Comparison of ENCODE assay signal across 15 cellular contexts in genomic region chr5:139204196-139204595, GRCh38. TPM values are rescaled to one million over a fixed set of nuclear protein-coding genes. Genes with fewer than 3 reads are reported as not detected.
DNase-seq lines count a peak whose midpoint lies in the region; ATAC-seq lines count a peak whose summit lies in the region.
"Had no signal": no experiment of that assay in that cellular context is flagged by ENCODE, and none has a peak within 500 bp of the region (broad histone marks: within the 10 kb centered on the region; RNA-seq: fewer than 3 reads in every experiment).

No MANE protein-coding gene starts in this region.

- no peaks in the 10 kb centered on the region for H3K36me3 Mint-ChIP-seq in activated naive CD8-positive, alpha-beta T cell treated with anti-CD3 and anti-CD28 coated beads, Interleukin-2, amount 50 U/mL, for 24 hours (ENCODE audit: low read depth)
- no peaks in the 10 kb centered on the region for H3K36me3 Mint-ChIP-seq in activated naive CD8-positive, alpha-beta T cell treated with anti-CD3 and anti-CD28 coated beads for 36 hours

- no peak for DNase-seq in activated naive CD8-positive, alpha-beta T cell treated with anti-CD3 and anti-CD28 coated beads, Interleukin-2, amount 50 U/mL, for 24 hours
- DNase-seq in activated naive CD8-positive, alpha-beta T cell treated with anti-CD3 and anti-CD28 coated beads for 36 hours, result no peak
- DNase-seq in NCI-H446 treated with DMSO at 0.1 percent for 48 hours (lab: John Stamatoyannopoulos, UW) (peak; percentile 24), iris pigment epithelial cell (ENCODE audit: low read depth) (peak; percentile 13), kidney tubule cell (ENCODE audit: low spot score) (no peak)
- DNase-seq: Caco-2; CD4-positive, alpha-beta T cell; DMS153; H9; NCI-H1092 treated with DMSO at 0.1 percent for 48 hours; NCI-H2081 treated with DMSO at 0.1 percent for 48 hours; NCI-H510A treated with DMSO at 0.1 percent for 48 hours; PC-9 had no signal

- H3K27ac Mint-ChIP-seq in activated naive CD8-positive, alpha-beta T cell treated with anti-CD3 and anti-CD28 coated beads, Interleukin-2, amount 50 U/mL, for 24 hours, result no peak overlapping the region
- no peak overlapping the region for H3K27ac Mint-ChIP-seq in activated naive CD8-positive, alpha-beta T cell treated with anti-CD3 and anti-CD28 coated beads for 36 hours
- H3K27ac Mint-ChIP-seq: CD4-positive, alpha-beta T cell; H9 had no signal

- no peak overlapping the region for H3K4me3 Mint-ChIP-seq in activated naive CD8-positive, alpha-beta T cell treated with anti-CD3 and anti-CD28 coated beads, Interleukin-2, amount 50 U/mL, for 24 hours
- H3K4me3 Mint-ChIP-seq in activated naive CD8-positive, alpha-beta T cell treated with anti-CD3 and anti-CD28 coated beads for 36 hours, result no peak overlapping the region
- H3K4me3 Mint-ChIP-seq: CD4-positive, alpha-beta T cell; H9 had no signal

- H3K4me1 Mint-ChIP-seq in activated naive CD8-positive, alpha-beta T cell treated with anti-CD3 and anti-CD28 coated beads, Interleukin-2, amount 50 U/mL, for 24 hours, result peaks cover 10% of the 10 kb centered on the region
- no peaks in the 10 kb centered on the region for H3K4me1 Mint-ChIP-seq in activated naive CD8-positive, alpha-beta T cell treated with anti-CD3 and anti-CD28 coated beads for 36 hours

- peak; percentile 84 for ATAC-seq in activated naive CD8-positive, alpha-beta T cell treated with anti-CD3 and anti-CD28 coated beads, Interleukin-2, amount 50 U/mL, for 24 hours
- ATAC-seq in HG02840 (IDR thresholded peaks at IDR 0.05; ENCODE audit: low FRiP score, unreplicated experiment) (no peak), GM21737 (IDR thresholded peaks at IDR 0.05; ENCODE audit: unreplicated experiment) (no peak)

- H3K9me3 Mint-ChIP-seq in activated naive CD8-positive, alpha-beta T cell treated with anti-CD3 and anti-CD28 coated beads, Interleukin-2, amount 50 U/mL, for 24 hours, result no peaks in the 10 kb centered on the region
- no peaks in the 10 kb centered on the region for H3K9me3 Mint-ChIP-seq in activated naive CD8-positive, alpha-beta T cell treated with anti-CD3 and anti-CD28 coated beads for 36 hours
- H3K9me3 Mint-ChIP-seq: CD4-positive, alpha-beta T cell; H9 had no signal

- H3K27me3 Mint-ChIP-seq in activated naive CD8-positive, alpha-beta T cell treated with anti-CD3 and anti-CD28 coated beads, Interleukin-2, amount 50 U/mL, for 24 hours, result no peaks in the 10 kb centered on the region
- H3K27me3 Mint-ChIP-seq in activated naive CD8-positive, alpha-beta T cell treated with anti-CD3 and anti-CD28 coated beads for 36 hours, result no peaks in the 10 kb centered on the region
- H3K27me3 Mint-ChIP-seq: CD4-positive, alpha-beta T cell had no signal

RNA-seq across cellular contexts. Expression of gene SIL1, which starts 6.0 kb away (rescaled TPM):
- 10 to 100 TPM; 19.8 to 21.4 TPM for total RNA-seq in activated naive CD8-positive, alpha-beta T cell treated with anti-CD3 and anti-CD28 coated beads for 36 hours

Comparison
In these comparisons a context has a peak if more than half of its experiments do, and no peak if none do; other contexts are left out.
1. DNase-seq: peak in NCI-H446 treated with DMSO at 0.1 percent for 48 hours (single experiment) and iris pigment epithelial cell (single experiment); none in activated naive CD8-positive, alpha-beta T cell treated with anti-CD3 and anti-CD28 coated beads, Interleukin-2, amount 50 U/mL, for 24 hours (single experiment), activated naive CD8-positive, alpha-beta T cell treated with anti-CD3 and anti-CD28 coated beads for 36 hours (single experiment) and kidney tubule cell (single experiment).